9 cellular contexts compared by ENCODE assay signal in the genomic region with DNA sequence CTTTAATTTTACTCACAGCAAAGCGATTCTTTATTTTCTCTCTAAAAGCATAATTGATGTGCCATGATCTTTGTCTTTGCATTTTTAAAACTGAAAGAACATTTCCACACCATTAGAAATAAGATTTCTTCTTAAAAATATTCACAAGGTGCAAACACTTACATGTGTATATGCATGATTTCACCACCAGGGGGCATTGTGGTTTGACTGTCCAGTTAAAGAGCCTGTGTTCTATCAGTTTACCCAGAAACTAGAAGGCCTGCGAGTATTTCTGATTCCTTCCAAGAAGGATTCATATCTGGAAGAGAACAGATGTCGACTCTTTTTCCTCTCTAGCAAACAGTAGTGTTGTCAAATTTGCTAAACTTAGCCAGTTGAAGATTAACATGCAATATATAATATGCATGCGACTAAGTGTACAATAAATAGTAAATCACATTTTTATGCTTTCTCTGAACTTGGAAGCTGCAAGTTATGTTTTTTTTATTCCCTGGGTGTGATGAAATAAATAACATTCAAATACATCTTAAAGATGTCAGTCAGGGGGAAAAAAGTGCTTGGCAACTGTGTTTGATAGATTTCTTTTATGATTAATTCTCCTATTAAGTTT.
A peak's percentile ranks its signal among the peaks of the same experiment; 100 is the strongest.
DNase-seq lines count a peak whose midpoint lies in the region; ATAC-seq and TF ChIP-seq lines count a peak whose summit lies in the region.
"Had no signal": no experiment of that assay in that cellular context is flagged by ENCODE, and none has a peak within 500 bp of the region (broad histone marks: within the 10 kb centered on the region; RNA-seq: fewer than 3 reads in every experiment).

No MANE protein-coding gene starts in this region.

- no peaks in the 10 kb centered on the region for H3K4me1 Mint-ChIP-seq in stimulated activated naive CD8-positive, alpha-beta T cell treated with anti-CD3 and anti-CD28 coated beads, Interleukin-15, amount 100 ng/mL, for 72 hours

- H3F3A ChIP-seq in DOHH2 (ENCODE audit: control insufficient read depth, insufficient read depth) = no peaks in the 10 kb centered on the region

- peak; percentile 82 for TF ChIP-seq CTCF in DOHH2 (IDR thresholded peaks at IDR 0.05; ENCODE audit: low read depth, low read length, poor library complexity, severe bottlenecking)

- no peaks in the 10 kb centered on the region for H3K9me2 ChIP-seq in DOHH2 (replicated peaks; ENCODE audit: control insufficient read depth, low read length)

- no peaks in the 10 kb centered on the region for H3K9me3 Mint-ChIP-seq in stimulated activated naive CD8-positive, alpha-beta T cell treated with anti-CD3 and anti-CD28 coated beads, Interleukin-15, amount 100 ng/mL, for 72 hours
- H3K9me3 Mint-ChIP-seq: activated naive CD4-positive, alpha-beta T cell treated with anti-CD3 and anti-CD28 coated beads, Interleukin-2, amount 50 U/mL, for 72 hours had no signal

- ATAC-seq in stimulated activated naive CD8-positive, alpha-beta T cell treated with anti-CD3 and anti-CD28 coated beads, Interleukin-15, amount 100 ng/mL, for 72 hours = no peak
- ATAC-seq in GM19463 (IDR thresholded peaks at IDR 0.05; ENCODE audit: unreplicated experiment) (no peak), GM21529 (IDR thresholded peaks at IDR 0.05; ENCODE audit: unreplicated experiment) (no peak)

- H3K79me2 ChIP-seq in DOHH2 (ENCODE audit: control insufficient read depth, low read length) = no peaks in the 10 kb centered on the region

- H3K4me3 ChIP-seq in DOHH2 (ENCODE audit: low read length) (no peak overlapping the region), SJSA1 (no peak overlapping the region)

- in situ Hi-C loops in T47D (cut with HindIII; ENCODE audit: low pct_unique_long_range_greater_than_20kb, low sequenced_read_pairs) = no loop called here

- H3K27ac ChIP-seq in DOHH2 (ENCODE audit: low read depth, low read length) (no peak overlapping the region), SJSA1 (no peak overlapping the region)

- H3K27me3 ChIP-seq in DOHH2 (ENCODE audit: control insufficient read depth, low read length) (no peaks in the 10 kb centered on the region), SJSA1 (replicated peaks) (no peaks in the 10 kb centered on the region)

- H3K27me3 Mint-ChIP-seq in stimulated activated naive CD8-positive, alpha-beta T cell treated with anti-CD3 and anti-CD28 coated beads, Interleukin-15, amount 100 ng/mL, for 72 hours = no peaks in the 10 kb centered on the region

- no peak overlapping the region for H3K27ac Mint-ChIP-seq in stimulated activated naive CD8-positive, alpha-beta T cell treated with anti-CD3 and anti-CD28 coated beads, Interleukin-15, amount 100 ng/mL, for 72 hours
- H3K27ac Mint-ChIP-seq: activated naive CD4-positive, alpha-beta T cell treated with anti-CD3 and anti-CD28 coated beads, Interleukin-2, amount 50 U/mL, for 72 hours had no signal

- peak; percentile 59 for DNase-seq in HT-29 (ENCODE audit: low spot score)
- DNase-seq in SJSA1 (ENCODE audit: low read depth in 1 of 2, low spot score in 2 of 2) = peak; percentile 43 to 56
- DNase-seq in T47D (ENCODE audit: low read depth in 1 of 2, low spot score in 1 of 2) = peak; percentile 24 to 72
- peak; percentile 85 for DNase-seq in left kidney (ENCODE audit: low read depth, low spot score)
- DNase-seq in stimulated activated naive CD8-positive, alpha-beta T cell treated with anti-CD3 and anti-CD28 coated beads, Interleukin-15, amount 100 ng/mL, for 72 hours = peak; percentile 17

- H4K20me1 ChIP-seq in DOHH2 (ENCODE audit: control insufficient read depth, insufficient read depth, low read depth, low read length) = peaks cover 5% of the 10 kb centered on the region; the same call in 1 of the 2 replicates

- H3K36me3 ChIP-seq in DOHH2 (ENCODE audit: control insufficient read depth, low read length) (no peaks in the 10 kb centered on the region), SJSA1 (no peaks in the 10 kb centered on the region)

- H3K9me3 ChIP-seq in DOHH2 (ENCODE audit: control insufficient read depth, insufficient read depth, low read length) (no peaks in the 10 kb centered on the region), SJSA1 (replicated peaks) (no peaks in the 10 kb centered on the region)

- H3K4me2 ChIP-seq in DOHH2 (ENCODE audit: low read length) = no peak overlapping the region

- H3K4me3 Mint-ChIP-seq in stimulated activated naive CD8-positive, alpha-beta T cell treated with anti-CD3 and anti-CD28 coated beads, Interleukin-15, amount 100 ng/mL, for 72 hours = no peak overlapping the region

- no peaks in the 10 kb centered on the region for H3K4me1 ChIP-seq in DOHH2 (ENCODE audit: control insufficient read depth, low read length)
- no peaks in the 10 kb centered on the region for H3K4me1 ChIP-seq in SJSA1 (replicated peaks)

Comparison
In these comparisons a context has a peak if more than half of its experiments do, and no peak if none do; other contexts are left out.
1. DNase-seq: peak in every context shown above with its lines; median percentile 85 in left kidney; 59 in HT-29; 50 in SJSA1; 48 in T47D; 17 in stimulated activated naive CD8-positive, alpha-beta T cell treated with anti-CD3 and anti-CD28 coated beads, Interleukin-15, amount 100 ng/mL, for 72 hours.